Comparison of ENCODE assay signal across 9 cellular contexts in genomic region chr14:38065101-38065762, GRCh38.
DNase-seq lines count a peak whose midpoint lies in the region; ATAC-seq and TF ChIP-seq lines count a peak whose summit lies in the region.
"Had no signal": no experiment of that assay in that cellular context is flagged by ENCODE, and none has a peak within 500 bp of the region (broad histone marks: within the 10 kb centered on the region; RNA-seq: fewer than 3 reads in every experiment).

No MANE protein-coding gene starts in this region.

- no peak for ATAC-seq in GM18511 (IDR thresholded peaks at IDR 0.05; ENCODE audit: unreplicated experiment)

- POLR2A ChIA-PET in HEK293 (lab: Yijun Ruan, JAX) = no interaction called here

- H2AFZ ChIP-seq in mammary epithelial cell (ENCODE audit: low read depth, low read length) = no peak overlapping the region

- intact Hi-C loops in mammary epithelial cell (cut with micrococcal nuclease) = no loop called here

- H3K9me3 Mint-ChIP-seq in activated naive CD8-positive, alpha-beta T cell treated with anti-CD3 and anti-CD28 coated beads for 36 hours = peaks cover 12% of the 10 kb centered on the region

- H3K36me3 ChIP-seq in HEK293 (ENCODE audit: control insufficient read depth in 2 of 2, insufficient read depth in 1 of 2, low read length in 2 of 2) (no peaks in the 10 kb centered on the region), mammary epithelial cell (ENCODE audit: insufficient read depth, low read length) (no peaks in the 10 kb centered on the region)

- H3K27me3 ChIP-seq in mammary epithelial cell (ENCODE audit: insufficient read depth, low read length) = no peaks in the 10 kb centered on the region

- H3K4me3 ChIP-seq in HEK293 (ENCODE audit: low read depth, low read length) (no peak overlapping the region), mammary epithelial cell (replicated peaks in 1 of 3; ENCODE audit: insufficient read depth in 1 of 3, low read depth in 2 of 3, low read length in 3 of 3) (no peak overlapping the region)

- CTCF ChIA-PET in HEK293 (lab: Yijun Ruan, JAX) = no interaction called here
- CTCF ChIA-PET in mammary epithelial cell (lab: Charles Lee; ENCODE audit: low non-redundant PET) = no interaction called here

- dilution Hi-C loops in mammary epithelial cell (cut with HindIII; ENCODE audit: low sequenced_read_pairs) = no loop called here

- H3K4me2 ChIP-seq in mammary epithelial cell (ENCODE audit: insufficient read depth, low read depth, low read length) = no peak overlapping the region

- H3K4me3 Mint-ChIP-seq in activated naive CD8-positive, alpha-beta T cell treated with anti-CD3 and anti-CD28 coated beads for 36 hours = peak overlapping the region; percentile 67

- H4K20me1 ChIP-seq in mammary epithelial cell (ENCODE audit: insufficient read depth, low read length) = no peaks in the 10 kb centered on the region

- in situ Hi-C loops in mammary epithelial cell (cut with MboI; ENCODE audit: low sequenced_read_pairs in 2 of 2) = no loop called here

- TF ChIP-seq CTCF in HEK293 (tag by site-specific recombination; IDR thresholded peaks at IDR 0.05) (no peak), mammary epithelial cell (conservative IDR thresholded peaks at IDR 0.05 in 1 of 2, IDR thresholded peaks at IDR 0.05 in 1 of 2; ENCODE audit: extremely low read depth in 1 of 2, insufficient read depth in 1 of 2, low read depth in 1 of 2, low read length in 2 of 2) (no peak)

- no TSS peak for BruUV-seq in mammary epithelial cell (replicated peaks; lab: Mats Ljungman, UMichigan)

- peak overlapping the region; percentile 82 for H3K27ac Mint-ChIP-seq in activated naive CD8-positive, alpha-beta T cell treated with anti-CD3 and anti-CD28 coated beads for 36 hours

- no peaks in the 10 kb centered on the region for H3K27me3 Mint-ChIP-seq in activated naive CD8-positive, alpha-beta T cell treated with anti-CD3 and anti-CD28 coated beads for 36 hours

- H3K4me1 ChIP-seq in HEK293 (ENCODE audit: control insufficient read depth, insufficient read depth, low read length) (no peaks in the 10 kb centered on the region), mammary epithelial cell (ENCODE audit: insufficient read depth, low read length) (no peaks in the 10 kb centered on the region)

- 32% methylated on average over 6 of the region's 6 CpGs for WGBS in mammary epithelial cell (ENCODE audit: low coverage, missing lambda C conversion rate)

- DNase-seq in activated CD4-positive, CD25-positive, alpha-beta regulatory T cell treated with anti-CD3 and anti-CD28 coated beads, Interleukin-2, amount 50 U/mL, for 16 hours (ENCODE audit: low read depth, low spot score) = peak; percentile 44
- peak; percentile 45 for DNase-seq in activated naive CD8-positive, alpha-beta T cell treated with anti-CD3 and anti-CD28 coated beads for 36 hours
- DNase-seq in stimulated activated CD4-positive, alpha-beta T cell treated with anti-CD3 and anti-CD28 coated beads, TNF-alpha, amount 100 ng/mL, for 48 hours (ENCODE audit: low read depth in 3 of 3) = peak in 2 of 3 donors; percentile 20 to 21
- DNase-seq in mammary epithelial cell = no peak
- no peak for DNase-seq in DMS153 (lab: John Stamatoyannopoulos, UW)
- DNase-seq in SK-N-DZ (ENCODE audit: low spot score) = no peak
- DNase-seq: GDM1 had no signal

- no peak overlapping the region for H3K9ac ChIP-seq in mammary epithelial cell (ENCODE audit: insufficient read depth, low read length)

- H3K36me3 Mint-ChIP-seq in activated naive CD8-positive, alpha-beta T cell treated with anti-CD3 and anti-CD28 coated beads for 36 hours = peaks cover 13% of the 10 kb centered on the region

- no peaks in the 10 kb centered on the region for H3K79me2 ChIP-seq in mammary epithelial cell (ENCODE audit: insufficient read depth, low read length)

- H3K27ac ChIP-seq in HEK293 (ENCODE audit: extremely low read depth, low read depth, low read length) = no peak overlapping the region
- no peak overlapping the region for H3K27ac ChIP-seq in mammary epithelial cell (ENCODE audit: insufficient read depth, low read depth, low read length)

- H3K9me3 ChIP-seq in HEK293 (ENCODE audit: control insufficient read depth, insufficient read depth, low read depth, low read length) = no peaks in the 10 kb centered on the region
- H3K9me3 ChIP-seq in mammary epithelial cell (replicated peaks; ENCODE audit: insufficient read depth, low read length) = peaks cover 15% of the 10 kb centered on the region

- peaks cover 29% of the 10 kb centered on the region for H3K4me1 Mint-ChIP-seq in activated naive CD8-positive, alpha-beta T cell treated with anti-CD3 and anti-CD28 coated beads for 36 hours

TF ChIP-seq in HEK293, 187 proteins besides CTCF, POLR2A, EP300 and RAD21:
- no peak for TF ChIP-seq KLF9 (tag by site-specific recombination; IDR thresholded peaks at IDR 0.05; ENCODE audit: low read depth)
- 0 out of 2 replicates have a peak, but pooled peaks have one; percentile 47 for TF ChIP-seq ZBTB17 (tag by site-specific recombination; IDR thresholded peaks at IDR 0.05)

Comparison
In these comparisons a context has a peak if more than half of its experiments do, and no peak if none do; other contexts are left out.
1. DNase-seq: peak in activated CD4-positive, CD25-positive, alpha-beta regulatory T cell treated with anti-CD3 and anti-CD28 coated beads, Interleukin-2, amount 50 U/mL, for 16 hours (single experiment), activated naive CD8-positive, alpha-beta T cell treated with anti-CD3 and anti-CD28 coated beads for 36 hours (single experiment) and stimulated activated CD4-positive, alpha-beta T cell treated with anti-CD3 and anti-CD28 coated beads, TNF-alpha, amount 100 ng/mL, for 48 hours (2 of 3); none in mammary epithelial cell (single experiment), DMS153 (single experiment) and SK-N-DZ (single experiment).